ENCODE assay signal across 15 cellular contexts in genomic region chr11:69934861-69935494, GRCh38.
DNase-seq lines count a peak whose midpoint lies in the region; TF ChIP-seq lines count a peak whose summit lies in the region.
"Had no signal": no experiment of that assay in that cellular context is flagged by ENCODE, and none has a peak within 500 bp of the region (broad histone marks: within the 10 kb centered on the region; RNA-seq: fewer than 3 reads in every experiment).

No MANE protein-coding gene starts in this region.

- CTCF ChIA-PET in HEK293 (lab: Yijun Ruan, JAX): interaction anchor here (1.3 kb wide), 1 partner anchor 19 kb away, joined by 3 read pairs; no protein-coding TSS in a partner anchor

- H3K9me3 ChIP-seq in HEK293 (ENCODE audit: control insufficient read depth, insufficient read depth, low read depth, low read length): no peaks in the 10 kb centered on the region

- no peaks in the 10 kb centered on the region; the same call in 1 of the 2 replicates for H3K4me1 ChIP-seq in HEK293 (ENCODE audit: control insufficient read depth, insufficient read depth, low read length)

- no peaks in the 10 kb centered on the region for H3K36me3 ChIP-seq in HEK293 (ENCODE audit: control insufficient read depth in 2 of 2, insufficient read depth in 1 of 2, low read length in 2 of 2)

- no peak for TF ChIP-seq CTCF in HEK293 (tag by site-specific recombination; IDR thresholded peaks at IDR 0.05)

- H3K4me3 ChIP-seq in HEK293 (ENCODE audit: low read depth, low read length): no peak overlapping the region

- no peak overlapping the region for H3K27ac ChIP-seq in HEK293 (ENCODE audit: extremely low read depth, low read depth, low read length)
- H3K27ac ChIP-seq: 22Rv1, HL-60 had no signal

- POLR2A ChIA-PET in HEK293 (lab: Yijun Ruan, JAX): interaction anchor here (0.7 kb wide), 1 partner anchor 259 kb away, joined by 4 read pairs; no protein-coding TSS in a partner anchor

- DNase-seq in DMS53 (lab: John Stamatoyannopoulos, UW) (peak; percentile 23), DMS53 treated with DMSO at 0.1 percent for 48 hours (lab: John Stamatoyannopoulos, UW; ENCODE audit: unreplicated experiment) (no peak), SW480 (ENCODE audit: low spot score) (peak; percentile 65), mucosa of gallbladder (ENCODE audit: low spot score) (peak; percentile 85), ecto neural progenitor cell (ENCODE audit: low spot score) (no peak), retina (no peak)
- no peak for DNase-seq in activated T-cell treated with anti-CD3 and anti-CD28 coated beads, Interleukin-2, amount 50 U/mL, for 1 hour
- DNase-seq: activated CD4-positive, alpha-beta T cell treated with anti-CD3 and anti-CD28 coated beads for 36 hours; HCEC 1CT; MM.1S; NCI-H2081 treated with DMSO at 0.1 percent for 48 hours; T-helper 17 cell had no signal

TF ChIP-seq in HEK293, 187 proteins besides CTCF, POLR2A, EP300 and RAD21:
- TF ChIP-seq KLF1 (tag by site-specific recombination; IDR thresholded peaks at IDR 0.05): no peak
- peak; percentile 59 for TF ChIP-seq ZNF600 (tag by site-specific recombination; IDR thresholded peaks at IDR 0.05)

Comparison
In these comparisons a context has a peak if more than half of its experiments do, and no peak if none do; other contexts are left out.
1. DNase-seq: peak in DMS53 (single experiment), SW480 (single experiment) and mucosa of gallbladder (single experiment); none in DMS53 treated with DMSO at 0.1 percent for 48 hours (single experiment), activated T-cell treated with anti-CD3 and anti-CD28 coated beads, Interleukin-2, amount 50 U/mL, for 1 hour (single experiment), ecto neural progenitor cell (single experiment) and retina (single experiment).